Comparison of ENCODE assay signal across 10 cellular contexts in genomic region chr2:150472122-150472899, GRCh38. TPM values are rescaled to one million over a fixed set of nuclear protein-coding genes. Genes with fewer than 3 reads are reported as not detected.
A peak's percentile ranks its signal among the peaks of the same experiment; 100 is the strongest.
DNase-seq lines count a peak whose midpoint lies in the region; ATAC-seq, FAIRE-seq and TF ChIP-seq lines count a peak whose summit lies in the region.
"Had no signal": no experiment of that assay in that cellular context is flagged by ENCODE, and none has a peak within 500 bp of the region (broad histone marks: within the 10 kb centered on the region; RNA-seq: fewer than 3 reads in every experiment).

No MANE protein-coding gene starts in this region.

- intact Hi-C loops in Calu3 (cut with micrococcal nuclease; ENCODE audit: unreplicated experiment) = loop anchor here (5.0 kb wide), 3 partner anchors 60 to 765 kb away; no protein-coding TSS in a partner anchor

- no peak overlapping the region for H2BK120ac ChIP-seq in neuronal stem cell (ENCODE audit: low read depth, low read length)

- H3K36me3 ChIP-seq in mesodermal cell (ENCODE audit: control insufficient read depth, insufficient read depth, low read length) = peaks cover 79% of the 10 kb centered on the region
- H3K36me3 ChIP-seq in neuronal stem cell (replicated peaks in 1 of 2; ENCODE audit: control insufficient read depth in 2 of 2, insufficient read depth in 2 of 2, low read length in 2 of 2) = peaks cover 15 to 99% of the 10 kb centered on the region in 2 donors

- no peak overlapping the region for H3K14ac ChIP-seq in neuronal stem cell (ENCODE audit: low read length)

- H3K4me3 ChIP-seq in cardiac fibroblast (replicated peaks in 1 of 2; ENCODE audit: low read depth in 2 of 2, low read length in 2 of 2) (no peak overlapping the region), mesodermal cell (ENCODE audit: extremely low read depth, insufficient read depth, low read length, poor library complexity, severe bottlenecking) (no peak overlapping the region), neuronal stem cell (ENCODE audit: low read length in 2 of 2) (no peak overlapping the region)

- H3K4me1 ChIP-seq in mesodermal cell (ENCODE audit: control insufficient read depth, insufficient read depth, low read length, poor library complexity, severe bottlenecking) (peaks cover 53% of the 10 kb centered on the region), neuronal stem cell (ENCODE audit: control insufficient read depth in 2 of 2, insufficient read depth in 1 of 2, low read depth in 1 of 2, low read length in 2 of 2) (peaks cover 0 to 8% of the 10 kb centered on the region in 2 donors)

- H3K27ac Mint-ChIP-seq in Calu3 (ENCODE audit: unreplicated experiment) = peak overlapping the region; percentile 94
- H3K27ac Mint-ChIP-seq in stimulated activated memory B cell treated with anti-CD40 and anti-IgM and Interleukin-4, amounts not matched to agents 10 μg/mL and 1 μg/mL and 100 μg/mL, for 72 hours = no peak overlapping the region
- H3K27ac Mint-ChIP-seq: activated CD4-positive, alpha-beta memory T cell treated with anti-CD3 and anti-CD28 coated beads, Interleukin-2, amount 10 ng/mL, durations not matched to agents 7 days and 5 days; stimulated activated naive B cell treated with anti-CD40 and anti-IgM and Interleukin-4, amounts not matched to agents 10 μg/mL and 1 μg/mL and 100 μg/mL, for 72 hours had no signal

- DNase-seq in Calu3 (peak; percentile 60), cardiac fibroblast (ENCODE audit: low read depth in 2 of 2) (peak; percentile 80 to 89), GM19239 (ENCODE audit: insufficient read length, low spot score) (no peak), frontal cortex (ENCODE audit: low spot score in 2 of 2) (no peak), neuronal stem cell (ENCODE audit: low spot score) (no peak)
- DNase-seq: activated CD4-positive, alpha-beta memory T cell treated with anti-CD3 and anti-CD28 coated beads, Interleukin-2, amount 10 ng/mL, durations not matched to agents 7 days and 5 days; stimulated activated naive B cell treated with anti-CD40 and anti-IgM and Interleukin-4, amounts not matched to agents 10 μg/mL and 1 μg/mL and 100 μg/mL, for 72 hours had no signal

- no peak overlapping the region for H3K4ac ChIP-seq in neuronal stem cell (ENCODE audit: low read length)

- no peak overlapping the region for H2BK15ac ChIP-seq in neuronal stem cell (ENCODE audit: low read length)

- no peaks in the 10 kb centered on the region for H3K9me3 Mint-ChIP-seq in Calu3 (ENCODE audit: low read depth, unreplicated experiment)
- H3K9me3 Mint-ChIP-seq in stimulated activated memory B cell treated with anti-CD40 and anti-IgM and Interleukin-4, amounts not matched to agents 10 μg/mL and 1 μg/mL and 100 μg/mL, for 72 hours = peaks cover 4% of the 10 kb centered on the region

- no peak overlapping the region for H4K8ac ChIP-seq in neuronal stem cell (ENCODE audit: low read depth, low read length)

- H3K79me1 ChIP-seq in neuronal stem cell (ENCODE audit: low read depth, low read length) = no peaks in the 10 kb centered on the region

- no peak overlapping the region for H3K23ac ChIP-seq in neuronal stem cell (ENCODE audit: low read depth, low read length, poor library complexity)

- H3K27me3 Mint-ChIP-seq in Calu3 (ENCODE audit: unreplicated experiment) = no peaks in the 10 kb centered on the region
- H3K27me3 Mint-ChIP-seq in stimulated activated memory B cell treated with anti-CD40 and anti-IgM and Interleukin-4, amounts not matched to agents 10 μg/mL and 1 μg/mL and 100 μg/mL, for 72 hours = no peaks in the 10 kb centered on the region
- H3K27me3 Mint-ChIP-seq: activated CD4-positive, alpha-beta memory T cell treated with anti-CD3 and anti-CD28 coated beads, Interleukin-2, amount 10 ng/mL, durations not matched to agents 7 days and 5 days; stimulated activated naive B cell treated with anti-CD40 and anti-IgM and Interleukin-4, amounts not matched to agents 10 μg/mL and 1 μg/mL and 100 μg/mL, for 72 hours had no signal

- no peak overlapping the region for H4K91ac ChIP-seq in neuronal stem cell (ENCODE audit: low read depth, low read length, poor library complexity)

- no peak overlapping the region for H2AK5ac ChIP-seq in neuronal stem cell (ENCODE audit: low read depth, low read length)

- no peak overlapping the region for H2BK5ac ChIP-seq in neuronal stem cell (ENCODE audit: low read length)

- peaks cover 87% of the 10 kb centered on the region for H3K4me1 Mint-ChIP-seq in Calu3 (ENCODE audit: low read depth, unreplicated experiment)
- no peaks in the 10 kb centered on the region for H3K4me1 Mint-ChIP-seq in stimulated activated memory B cell treated with anti-CD40 and anti-IgM and Interleukin-4, amounts not matched to agents 10 μg/mL and 1 μg/mL and 100 μg/mL, for 72 hours
- H3K4me1 Mint-ChIP-seq: activated CD4-positive, alpha-beta memory T cell treated with anti-CD3 and anti-CD28 coated beads, Interleukin-2, amount 10 ng/mL, durations not matched to agents 7 days and 5 days; stimulated activated naive B cell treated with anti-CD40 and anti-IgM and Interleukin-4, amounts not matched to agents 10 μg/mL and 1 μg/mL and 100 μg/mL, for 72 hours had no signal

- FAIRE-seq in GM19239 (lab: Jason Lieb, UNC) (no peak), frontal cortex (lab: Jason Lieb, UNC) (no peak)

- WGBS in mesodermal cell (ENCODE audit: insufficient coverage in 2 of 2), 2 experiments = 100% methylated on average over 1 of the region's 5 CpGs
- WGBS in neuronal stem cell (ENCODE audit: extremely low coverage in 2 of 2, insufficient read length in 2 of 2, insufficient replicate concordance in 1 of 2), 2 donors = no CpG with 5 or more reads among the region's 5 CpGs

- no peaks in the 10 kb centered on the region for H3K9me3 ChIP-seq in mesodermal cell (ENCODE audit: control insufficient read depth, low read length)
- no peaks in the 10 kb centered on the region for H3K9me3 ChIP-seq in neuronal stem cell (replicated peaks in 1 of 2; ENCODE audit: control insufficient read depth in 2 of 2, insufficient read depth in 1 of 2, low read depth in 1 of 2, low read length in 2 of 2)

- H3K4me3 Mint-ChIP-seq in Calu3 (ENCODE audit: low read depth, unreplicated experiment) = peak overlapping the region; percentile 94
- no peak overlapping the region for H3K4me3 Mint-ChIP-seq in stimulated activated memory B cell treated with anti-CD40 and anti-IgM and Interleukin-4, amounts not matched to agents 10 μg/mL and 1 μg/mL and 100 μg/mL, for 72 hours
- H3K4me3 Mint-ChIP-seq: activated CD4-positive, alpha-beta memory T cell treated with anti-CD3 and anti-CD28 coated beads, Interleukin-2, amount 10 ng/mL, durations not matched to agents 7 days and 5 days; stimulated activated naive B cell treated with anti-CD40 and anti-IgM and Interleukin-4, amounts not matched to agents 10 μg/mL and 1 μg/mL and 100 μg/mL, for 72 hours had no signal

- peaks cover 99% of the 10 kb centered on the region for H3K36me3 Mint-ChIP-seq in Calu3 (ENCODE audit: insufficient read depth, unreplicated experiment)
- H3K36me3 Mint-ChIP-seq in stimulated activated memory B cell treated with anti-CD40 and anti-IgM and Interleukin-4, amounts not matched to agents 10 μg/mL and 1 μg/mL and 100 μg/mL, for 72 hours = no peaks in the 10 kb centered on the region
- H3K36me3 Mint-ChIP-seq: stimulated activated naive B cell treated with anti-CD40 and anti-IgM and Interleukin-4, amounts not matched to agents 10 μg/mL and 1 μg/mL and 100 μg/mL, for 72 hours had no signal

- H3K18ac ChIP-seq in neuronal stem cell (ENCODE audit: low read length) = no peak overlapping the region

- TF ChIP-seq CTCF in Calu3 (IDR thresholded peaks at IDR 0.05; ENCODE audit: unreplicated experiment) (no peak), cardiac fibroblast (IDR thresholded peaks at IDR 0.05; ENCODE audit: low read depth, low read length) (no peak)

- ATAC-seq in HG03442 (IDR thresholded peaks at IDR 0.05; ENCODE audit: unreplicated experiment) = peak; percentile 75
- no peak for ATAC-seq in stimulated activated memory B cell treated with anti-CD40 and anti-IgM and Interleukin-4, amounts not matched to agents 10 μg/mL and 1 μg/mL and 100 μg/mL, for 72 hours

- no TSS peak for BruUV-seq in Calu3 (replicated peaks; lab: Mats Ljungman, UMichigan)

- H3K27me3 ChIP-seq in neuronal stem cell (ENCODE audit: control insufficient read depth in 3 of 3, insufficient read depth in 3 of 3, low read depth in 1 of 3, low read length in 3 of 3) = no peaks in the 10 kb centered on the region

- H2BK12ac ChIP-seq in neuronal stem cell (ENCODE audit: low read length) = no peak overlapping the region

- CTCF ChIA-PET in Calu3 (lab: Charles Lee) = interaction anchor here (0.9 kb wide), 1 partner anchor 310 kb away, joined by 3 read pairs; no protein-coding TSS in a partner anchor

- no peak overlapping the region for H2AFZ ChIP-seq in neuronal stem cell (ENCODE audit: low read length)

- H3K4me2 ChIP-seq in neuronal stem cell (ENCODE audit: insufficient read depth, low read length, poor library complexity, severe bottlenecking) = no peak overlapping the region

- H3K9ac ChIP-seq in neuronal stem cell (ENCODE audit: low read depth, low read length, poor library complexity) = no peak overlapping the region

- H3K27ac ChIP-seq in mesodermal cell (ENCODE audit: low read depth, low read length, severe bottlenecking) (peak overlapping the region; percentile 42), neuronal stem cell (replicated peaks; ENCODE audit: low read length) (no peak overlapping the region)

RNA-seq across cellular contexts. Expression of gene RND3, which starts 15.2 kb away (rescaled TPM):
- 118 and 143 TPM in 2 replicates for total RNA-seq in Calu3 (2022)
- 41.8 TPM for polyA plus RNA-seq in mesodermal cell (2013, experiment 1 of 2)
- 44.6 TPM for polyA plus RNA-seq in mesodermal cell (2013, experiment 2 of 2)
- 251 TPM for total RNA-seq in frontal cortex
- 15.7 TPM for polyA plus RNA-seq in neuronal stem cell (2013, experiment 1 of 2)
- polyA plus RNA-seq in neuronal stem cell (2013, experiment 2 of 2) = 15.5 TPM
- total RNA-seq: activated CD4-positive, alpha-beta memory T cell treated with anti-CD3 and anti-CD28 coated beads, Interleukin-2, amount 10 ng/mL, durations not matched to agents 7 days and 5 days had no signal

Comparison
In these comparisons a context has a peak if more than half of its experiments do, and no peak if none do; other contexts are left out.
1. DNase-seq: peak in Calu3 (single experiment) and cardiac fibroblast (2 of 2); none in GM19239 (single experiment), frontal cortex (0 of 2) and neuronal stem cell (single experiment).